ENCODE assay signal across 16 cellular contexts in the genomic region with DNA sequence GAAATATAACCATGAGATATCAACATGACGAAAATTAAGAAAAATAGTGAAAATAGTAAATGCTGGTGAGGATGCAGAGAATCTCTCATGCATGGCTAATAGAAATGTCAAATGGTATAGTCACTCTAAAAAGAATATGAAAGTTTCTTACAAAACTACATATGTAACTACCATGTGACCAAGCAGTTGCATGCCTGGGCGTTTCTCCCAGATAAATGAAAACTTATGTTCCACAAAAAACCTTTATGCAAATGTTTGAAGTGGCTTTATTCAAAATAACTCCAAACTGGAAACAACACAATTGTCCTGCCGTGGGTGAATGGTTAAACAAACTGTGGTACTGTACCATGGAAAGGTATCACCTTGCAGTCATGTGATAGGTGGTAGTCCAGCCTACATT.
"Had no signal": no experiment of that assay in that cellular context is flagged by ENCODE, and none has a peak within 500 bp of the region (broad histone marks: within the 10 kb centered on the region; RNA-seq: fewer than 3 reads in every experiment).

No MANE protein-coding gene starts in this region.

- H3K4me1 ChIP-seq: heart right ventricle, transverse colon had no signal

- H3K27me3 ChIP-seq: heart right ventricle, transverse colon had no signal

- DNase-seq: activated gamma-delta T cell treated with Interleukin-2 at 50 U/mL for 16 hours; activated T-cell treated with anti-CD3 and anti-CD28 coated beads, Interleukin-2, amount 50 U/mL, for 1 hour; aorta; dermis blood vessel endothelial cell; effector memory CD4-positive, alpha-beta T cell; heart right ventricle; left colon; mesenchymal stem cell; mucosa of descending colon; occipital lobe; small intestine; stimulated activated CD4-positive, alpha-beta T cell treated with anti-CD3 and anti-CD28 coated beads, Interleukin-15, amount 100 ng/mL, for 24 hours; stimulated activated CD8-positive, alpha-beta memory T cell treated with anti-CD3 and anti-CD28 coated beads, Interleukin-4, amount 100 ng/mL, for 48 hours; stimulated activated naive B cell treated with anti-CD40 and anti-IgM and Interleukin-4, amounts not matched to agents 10 μg/mL and 1 μg/mL and 100 μg/mL, for 72 hours; T1000; transverse colon had no signal

- H3K9me3 ChIP-seq: heart right ventricle, mucosa of descending colon, transverse colon had no signal

- H3K4me3 ChIP-seq: heart right ventricle, mucosa of descending colon, transverse colon had no signal

- H3K36me3 ChIP-seq: heart right ventricle, transverse colon had no signal
